ENCODE assay signal across 1 cellular context in genomic region chr2:70552501-70553333, GRCh38.
A peak's percentile ranks its signal among the peaks of the same experiment; 100 is the strongest.
TF ChIP-seq lines count a peak whose summit lies in the region.

No MANE protein-coding gene starts in this region.

TF ChIP-seq in HepG2, 621 proteins besides CTCF, POLR2A, EP300 and RAD21 (continued from another document):
- TF ChIP-seq ZNF782 (CRISPR knock-in tag; IDR thresholded peaks at IDR 0.05; ENCODE audit: borderline replicate concordance) = no peak
- 0 out of 2 replicates have a peak, but pooled peaks have one; percentile 36 for TF ChIP-seq MEIS2 (CRISPR knock-in tag; IDR thresholded peaks at IDR 0.05)
- TF ChIP-seq STAG1 (CRISPR knock-in tag; IDR thresholded peaks at IDR 0.05) = peak; percentile 17
- TF ChIP-seq SATB2 (CRISPR knock-in tag; IDR thresholded peaks at IDR 0.05) = no peak
- TF ChIP-seq SALL1 (CRISPR knock-in tag; IDR thresholded peaks at IDR 0.05) = 0 out of 2 replicates have a peak, but pooled peaks have one; percentile 10
- TF ChIP-seq SNAPC4 (CRISPR knock-in tag; IDR thresholded peaks at IDR 0.05) = peak; percentile 12; the same call in 1 of the 2 replicates
- peak; percentile 81; the same call in 1 of the 2 replicates for TF ChIP-seq ZNF501 (CRISPR knock-in tag; IDR thresholded peaks at IDR 0.05)
- peak; percentile 6; the same call in 1 of the 2 replicates for TF ChIP-seq ZNF446 (CRISPR knock-in tag; IDR thresholded peaks at IDR 0.05)
- TF ChIP-seq XRCC5 (optimal IDR thresholded peaks at IDR 0.05; ENCODE audit: low read length) = peak; percentile 51
- peak; percentile 42; the same call in 1 of the 2 replicates for TF ChIP-seq SMAD1 (CRISPR knock-in tag; IDR thresholded peaks at IDR 0.05; ENCODE audit: borderline replicate concordance, low read depth)
- peak; percentile 92 for TF ChIP-seq ZNF800 (CRISPR knock-in tag; IDR thresholded peaks at IDR 0.05)
- TF ChIP-seq MED1 (CRISPR knock-in tag; IDR thresholded peaks at IDR 0.05) = 0 out of 2 replicates have a peak, but pooled peaks have one; percentile 11
- TF ChIP-seq ZFP90 (CRISPR knock-in tag; IDR thresholded peaks at IDR 0.05; ENCODE audit: borderline replicate concordance) = 0 out of 2 replicates have a peak, but pooled peaks have one; percentile 13
- TF ChIP-seq EED (CRISPR knock-in tag; IDR thresholded peaks at IDR 0.05) = peak; percentile 62; the same call in 1 of the 2 replicates
- peak; percentile 6 for TF ChIP-seq TAF15 (IDR thresholded peaks at IDR 0.05; ENCODE audit: low read depth, low read length, poor library complexity, severe bottlenecking)
- TF ChIP-seq ZNF263 (CRISPR knock-in tag; IDR thresholded peaks at IDR 0.05) = peak; percentile 65
- TF ChIP-seq TGIF2 (CRISPR knock-in tag; IDR thresholded peaks at IDR 0.05) = 0 out of 2 replicates have a peak, but pooled peaks have one; percentile 19
- peak; percentile 32; the same call in 1 of the 2 replicates for TF ChIP-seq SIN3A (IDR thresholded peaks at IDR 0.05; ENCODE audit: borderline replicate concordance, low read depth, low read length)
- no peak for TF ChIP-seq POLR2AphosphoS2 (IDR thresholded peaks at IDR 0.05; ENCODE audit: low read depth, low read length)
- 0 out of 2 replicates have a peak, but pooled peaks have one; percentile 16 for TF ChIP-seq ZNF510 (CRISPR knock-in tag; IDR thresholded peaks at IDR 0.05; ENCODE audit: low read depth)
- 0 out of 2 replicates have a peak, but pooled peaks have one; percentile 29 for TF ChIP-seq ZNF747 (CRISPR knock-in tag; IDR thresholded peaks at IDR 0.05; ENCODE audit: borderline replicate concordance)
- TF ChIP-seq CBX1 (IDR thresholded peaks at IDR 0.05; ENCODE audit: low read depth) = no peak
- TF ChIP-seq ZNF761 (CRISPR knock-in tag; conservative IDR thresholded peaks at IDR 0.05) = 0 out of 2 replicates have a peak, but pooled peaks have one; percentile 6
- 0 out of 2 replicates have a peak, but pooled peaks have one; percentile 26 for TF ChIP-seq ZNF674 (CRISPR knock-in tag; IDR thresholded peaks at IDR 0.05; ENCODE audit: low read depth)
- TF ChIP-seq WIZ (CRISPR knock-in tag; IDR thresholded peaks at IDR 0.05) = no peak
- TF ChIP-seq NR2C2 (CRISPR knock-in tag; IDR thresholded peaks at IDR 0.05; ENCODE audit: borderline replicate concordance) = no peak
- TF ChIP-seq ZNF142 (CRISPR knock-in tag; IDR thresholded peaks at IDR 0.05) = peak; percentile 62; the same call in 1 of the 2 replicates
